ENCODE assay signal across 15 cellular contexts in genomic region chr9:78325846-78326350, GRCh38. TPM values are rescaled to one million over a fixed set of nuclear protein-coding genes. Genes with fewer than 3 reads are reported as not detected.
DNase-seq lines count a peak whose midpoint lies in the region; ATAC-seq, FAIRE-seq and TF ChIP-seq lines count a peak whose summit lies in the region.
"Had no signal": no experiment of that assay in that cellular context is flagged by ENCODE, and none has a peak within 500 bp of the region (broad histone marks: within the 10 kb centered on the region; RNA-seq: fewer than 3 reads in every experiment).

No MANE protein-coding gene starts in this region.

- H3K27ac ChIP-seq in A673 (ENCODE audit: low read depth, low read length, poor library complexity, severe bottlenecking) (no peak overlapping the region), GM23338 (ENCODE audit: low read depth) (peak overlapping the region; percentile 75), dorsolateral prefrontal cortex (peak overlapping the region in 43 of 59 donors; percentile 9 to 78 (median 59))
- H3K27ac ChIP-seq: KMS-11, PC-9 had no signal

- H3K36me3 Mint-ChIP-seq in GM23338 (ENCODE audit: low read depth) (peaks cover 98% of the 10 kb centered on the region), nephron (ENCODE audit: low read depth) (peaks cover 65% of the 10 kb centered on the region)

- intact Hi-C loops in A673 (cut with micrococcal nuclease; ENCODE audit: unreplicated experiment), result no loop called here
- intact Hi-C loops in dorsolateral prefrontal cortex (cut with DNase I), result no loop called here

- no peak overlapping the region for H3K4me3 ChIP-seq in A673 (ENCODE audit: low read depth, low read length, poor library complexity, severe bottlenecking)
- H3K4me3 ChIP-seq in GM23338, result no peak overlapping the region
- H3K4me3 ChIP-seq in dorsolateral prefrontal cortex, result peak overlapping the region in 2 of 59 donors; percentile 1 to 12
- H3K4me3 ChIP-seq in foreskin fibroblast (ENCODE audit: low read depth in 1 of 2, low read length in 2 of 2), result no peak overlapping the region
- H3K4me3 ChIP-seq: MG63, PC-9 had no signal

- H3K27me3 Mint-ChIP-seq in GM23338 (ENCODE audit: insufficient read depth, low read depth, poor library complexity) (peaks cover 3% of the 10 kb centered on the region), nephron (ENCODE audit: low read depth) (no peaks in the 10 kb centered on the region)

- peaks cover 77% of the 10 kb centered on the region for H3K36me3 ChIP-seq in A673 (ENCODE audit: insufficient read depth, low read length, poor library complexity, severe bottlenecking)
- peaks cover 56% of the 10 kb centered on the region for H3K36me3 ChIP-seq in GM23338 (ENCODE audit: insufficient read depth)

- peaks cover 68% of the 10 kb centered on the region for H3F3A ChIP-seq in GM23338 (replicated peaks; ENCODE audit: low read depth)

- ATAC-seq in GM23338, result no peak
- ATAC-seq: HepG2 had no signal

- H2AFZ ChIP-seq in GM23338, result no peak overlapping the region
- H2AFZ ChIP-seq: PC-9 had no signal

- TF ChIP-seq POLR2A in H54 (IDR thresholded peaks at IDR 0.05; ENCODE audit: low read depth, low read length), result no peak

- peaks cover 56% of the 10 kb centered on the region for H4K20me1 ChIP-seq in GM23338 (replicated peaks; ENCODE audit: insufficient read depth)

- H3K4me3 Mint-ChIP-seq in GM23338, result no peak overlapping the region
- H3K4me3 Mint-ChIP-seq in nephron, result no peak overlapping the region
- H3K4me3 Mint-ChIP-seq: H9 had no signal

- CTCF ChIA-PET in A673 (lab: Charles Lee), result no interaction called here

- H3K27me3 ChIP-seq in A673 (replicated peaks; ENCODE audit: insufficient read depth, low read depth, low read length, poor library complexity) (no peaks in the 10 kb centered on the region), GM23338 (ENCODE audit: insufficient read depth) (no peaks in the 10 kb centered on the region), dorsolateral prefrontal cortex (no peaks in the 10 kb centered on the region)
- H3K27me3 ChIP-seq: MG63 had no signal

- peaks cover 10% of the 10 kb centered on the region for H3K4me1 ChIP-seq in A673 (ENCODE audit: insufficient read depth, low read length, poor library complexity, severe bottlenecking)
- H3K4me1 ChIP-seq in GM23338 (ENCODE audit: insufficient read depth), result peaks cover 10% of the 10 kb centered on the region; the same call in 1 of the 2 replicates

- DNase-seq in A673 (ENCODE audit: low spot score) (peak; percentile 11), GM23338 (ENCODE audit: low spot score) (no peak), dorsolateral prefrontal cortex (no peak), H54 (ENCODE audit: insufficient read length, low spot score) (no peak), NCI-H2227 (lab: John Stamatoyannopoulos, UW; ENCODE audit: unreplicated experiment) (no peak), HT-29 (ENCODE audit: low spot score) (no peak), foreskin fibroblast (no peak)
- DNase-seq: H9, MG63, NCI-H1092 treated with DMSO at 0.1 percent for 48 hours, NCI-H774, PC-9 had no signal

- no peaks in the 10 kb centered on the region for H3K9me3 ChIP-seq in A673 (ENCODE audit: low read depth, low read length, poor library complexity, severe bottlenecking)
- H3K9me3 ChIP-seq: MG63 had no signal

- no peak for FAIRE-seq in H54 (lab: Jason Lieb, UNC)
- FAIRE-seq: HepG2 had no signal

- H3K9me2 ChIP-seq in GM23338 (ENCODE audit: insufficient read depth), result no peaks in the 10 kb centered on the region

- peaks cover 61% of the 10 kb centered on the region for H3K79me2 ChIP-seq in GM23338 (replicated peaks; ENCODE audit: insufficient read depth)

- POLR2A ChIA-PET in A673 (lab: Charles Lee; ENCODE audit: low non-redundant PET), result no interaction called here

- TF ChIP-seq CTCF in A673 (conservative IDR thresholded peaks at IDR 0.05; ENCODE audit: low read depth, low read length), result no peak
- TF ChIP-seq CTCF in GM23338 (conservative IDR thresholded peaks at IDR 0.05; ENCODE audit: low read depth in 2 of 2), result no peak
- no peak for TF ChIP-seq CTCF in dorsolateral prefrontal cortex (IDR thresholded peaks at IDR 0.05 in 54 of 56, conservative IDR thresholded peaks at IDR 0.05 in 2 of 56; ENCODE audit: low read depth in 1 of 56, partially characterized antibody in 56 of 56)
- no peak for TF ChIP-seq CTCF in nephron (IDR thresholded peaks at IDR 0.05; ENCODE audit: unreplicated experiment in 3 of 3)
- no peak for TF ChIP-seq CTCF in foreskin fibroblast (IDR thresholded peaks at IDR 0.05; ENCODE audit: low read depth, low read length)

- no TSS peak for BruUV-seq in A673 (replicated peaks; lab: Mats Ljungman, UMichigan)

- H3K27ac Mint-ChIP-seq in GM23338 (no peak overlapping the region; the same call in 1 of the 2 replicates), nephron (peak overlapping the region; percentile 56 to 89 (median 84))

- H3K9me3 Mint-ChIP-seq in GM23338, result no peaks in the 10 kb centered on the region
- no peaks in the 10 kb centered on the region for H3K9me3 Mint-ChIP-seq in nephron

- H3K4me1 Mint-ChIP-seq in GM23338 (peaks cover 40% of the 10 kb centered on the region), nephron (peaks cover 31% of the 10 kb centered on the region)

- no peak overlapping the region for H3K4me2 ChIP-seq in GM23338
- H3K4me2 ChIP-seq: KMS-11, PC-9 had no signal

TF ChIP-seq in GM23338, 12 proteins besides CTCF, POLR2A, EP300 and RAD21:
- TF ChIP-seq POLR2AphosphoS5 (IDR thresholded peaks at IDR 0.05; ENCODE audit: low read depth), result 0 out of 2 replicates have a peak, but pooled peaks have one; percentile 2
- TF ChIP-seq STAT1 (IDR thresholded peaks at IDR 0.05; ENCODE audit: unreplicated experiment), result no peak

RNA-seq across cellular contexts. Expression of gene PSAT1, which starts 29.0 kb away (rescaled TPM):
- total RNA-seq in A673 (2021), result 179 and 217 TPM in 2 replicates
- 486 and 511 TPM in 2 replicates for total RNA-seq in GM23338 (2014; rRNA removed; shearing (Covaris generic))
- 386 and 414 TPM in 2 replicates for polyA plus RNA-seq in GM23338 (2016; fragmentation: Nextera tagmentation; extraction: Ambion mirVana)
- 100 to 1,000 TPM in 47 of 120 experiments, 10 to 100 TPM in 73; 61.4 to 222 (median 91.8) TPM for total RNA-seq in dorsolateral prefrontal cortex
- 52.5 and 56.8 TPM in 2 replicates for total RNA-seq in HT-29 (2014; rRNA removed; shearing (Covaris generic))
